1 cellular context compared by ENCODE assay signal in the genomic region with DNA sequence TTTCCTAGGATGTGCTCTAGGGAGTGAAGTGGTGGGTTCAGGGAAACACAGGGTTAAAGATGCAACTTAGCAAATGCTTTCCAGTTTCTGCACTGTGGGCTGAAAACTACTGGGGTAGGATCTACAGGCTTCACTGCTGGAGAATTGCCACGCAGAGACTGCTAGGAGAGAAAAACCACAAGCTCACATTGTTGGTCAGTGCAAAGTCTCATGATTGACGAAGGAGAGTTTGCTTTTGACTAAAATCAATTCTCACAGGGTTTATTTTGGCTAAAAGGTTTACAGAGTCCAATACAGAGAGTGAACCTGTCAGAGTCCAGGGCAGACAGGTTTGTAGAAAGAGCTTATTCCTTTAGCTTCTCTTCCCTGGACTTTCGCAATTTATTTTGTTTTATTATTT.
A peak's percentile ranks its signal among the peaks of the same experiment; 100 is the strongest.
TF ChIP-seq lines count a peak whose summit lies in the region.

No MANE protein-coding gene starts in this region.

TF ChIP-seq in HepG2, 621 proteins besides CTCF, POLR2A, EP300 and RAD21 (continued from another document):
- TF ChIP-seq ZNF616 (CRISPR knock-in tag; IDR thresholded peaks at IDR 0.05; ENCODE audit: low read depth) = no peak
- TF ChIP-seq PHB2 (IDR thresholded peaks at IDR 0.05; ENCODE audit: partially characterized antibody) = no peak
- TF ChIP-seq ZNF724P (CRISPR knock-in tag; IDR thresholded peaks at IDR 0.05; ENCODE audit: borderline replicate concordance) = no peak
- no peak for TF ChIP-seq CREB1 (IDR thresholded peaks at IDR 0.05)
- peak; percentile 68 for TF ChIP-seq CREB1 (CRISPR knock-in tag; IDR thresholded peaks at IDR 0.05)
- no peak for TF ChIP-seq ZNF138 (CRISPR knock-in tag; IDR thresholded peaks at IDR 0.05; ENCODE audit: low read depth)
- peak; percentile 53 for TF ChIP-seq PHF21A (CRISPR knock-in tag; IDR thresholded peaks at IDR 0.05)
- TF ChIP-seq KDM3A (CRISPR knock-in tag; IDR thresholded peaks at IDR 0.05; ENCODE audit: low read depth) = no peak
- TF ChIP-seq ZNF629 (CRISPR knock-in tag; conservative IDR thresholded peaks at IDR 0.05) = no peak
- no peak for TF ChIP-seq ZNF569 (CRISPR knock-in tag; IDR thresholded peaks at IDR 0.05; ENCODE audit: borderline replicate concordance)
- TF ChIP-seq U2AF2 (IDR thresholded peaks at IDR 0.05; ENCODE audit: low read depth, low read length) = no peak
- no peak for TF ChIP-seq ZNF713 (CRISPR knock-in tag; IDR thresholded peaks at IDR 0.05)
- TF ChIP-seq TCF12 (IDR thresholded peaks at IDR 0.05) = no peak
- TF ChIP-seq TCF12 (CRISPR knock-in tag; IDR thresholded peaks at IDR 0.05) = no peak
- TF ChIP-seq, protein P1, sequence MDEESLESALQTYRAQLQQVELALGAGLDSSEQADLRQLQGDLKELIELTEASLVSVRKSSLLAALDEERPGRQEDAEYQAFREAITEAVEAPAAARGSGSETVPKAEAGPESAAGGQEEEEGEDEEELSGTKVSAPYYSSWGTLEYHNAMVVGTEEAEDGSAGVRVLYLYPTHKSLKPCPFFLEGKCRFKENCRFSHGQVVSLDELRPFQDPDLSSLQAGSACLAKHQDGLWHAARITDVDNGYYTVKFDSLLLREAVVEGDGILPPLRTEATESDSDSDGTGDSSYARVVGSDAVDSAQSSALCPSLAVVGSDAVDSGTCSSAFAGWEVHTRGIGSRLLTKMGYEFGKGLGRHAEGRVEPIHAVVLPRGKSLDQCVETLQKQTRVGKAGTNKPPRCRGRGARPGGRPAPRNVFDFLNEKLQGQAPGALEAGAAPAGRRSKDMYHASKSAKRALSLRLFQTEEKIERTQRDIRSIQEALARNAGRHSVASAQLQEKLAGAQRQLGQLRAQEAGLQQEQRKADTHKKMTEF (CRISPR knock-in tag; IDR thresholded peaks at IDR 0.05) = 0 out of 2 replicates have a peak, but pooled peaks have one; percentile 48
- no peak for TF ChIP-seq SP2 (CRISPR knock-in tag; IDR thresholded peaks at IDR 0.05)
- TF ChIP-seq ZNF878 (CRISPR knock-in tag; IDR thresholded peaks at IDR 0.05) = no peak
- peak; percentile 24; the same call in 1 of the 2 replicates for TF ChIP-seq MIER2 (CRISPR knock-in tag; IDR thresholded peaks at IDR 0.05)
- TF ChIP-seq ZNF124 (CRISPR knock-in tag; IDR thresholded peaks at IDR 0.05) = peak; percentile 94; the same call in 1 of the 2 replicates
- no peak for TF ChIP-seq ATM (IDR thresholded peaks at IDR 0.05; ENCODE audit: borderline replicate concordance)
- 0 out of 2 replicates have a peak, but pooled peaks have one; percentile 31 for TF ChIP-seq ZNF414 (CRISPR knock-in tag; IDR thresholded peaks at IDR 0.05)
- no peak for TF ChIP-seq ATF6 (CRISPR knock-in tag; conservative IDR thresholded peaks at IDR 0.05)
- peak; percentile 48; the same call in 1 of the 2 replicates for TF ChIP-seq MAFF (IDR thresholded peaks at IDR 0.05; ENCODE audit: low read depth, low read length)
- TF ChIP-seq HMG20A (CRISPR knock-in tag; IDR thresholded peaks at IDR 0.05; ENCODE audit: borderline replicate concordance) = peak; percentile 52; the same call in 1 of the 2 replicates
- no peak for TF ChIP-seq FOSL2 (CRISPR knock-in tag; IDR thresholded peaks at IDR 0.05)
- no peak for TF ChIP-seq ZNF7 (CRISPR knock-in tag; IDR thresholded peaks at IDR 0.05)
- TF ChIP-seq PAXIP1 (CRISPR knock-in tag; conservative IDR thresholded peaks at IDR 0.05) = peak; percentile 97
- TF ChIP-seq ZNF567 (CRISPR knock-in tag; IDR thresholded peaks at IDR 0.05; ENCODE audit: borderline replicate concordance) = no peak
- no peak for TF ChIP-seq ELF1 (CRISPR knock-in tag; IDR thresholded peaks at IDR 0.05)
- TF ChIP-seq ZSCAN9 (CRISPR knock-in tag; IDR thresholded peaks at IDR 0.05; ENCODE audit: borderline replicate concordance) = peak; percentile 43; the same call in 1 of the 2 replicates
- no peak for TF ChIP-seq ZNF484 (CRISPR knock-in tag; IDR thresholded peaks at IDR 0.05; ENCODE audit: borderline replicate concordance, low read depth)
- TF ChIP-seq, protein P2, sequence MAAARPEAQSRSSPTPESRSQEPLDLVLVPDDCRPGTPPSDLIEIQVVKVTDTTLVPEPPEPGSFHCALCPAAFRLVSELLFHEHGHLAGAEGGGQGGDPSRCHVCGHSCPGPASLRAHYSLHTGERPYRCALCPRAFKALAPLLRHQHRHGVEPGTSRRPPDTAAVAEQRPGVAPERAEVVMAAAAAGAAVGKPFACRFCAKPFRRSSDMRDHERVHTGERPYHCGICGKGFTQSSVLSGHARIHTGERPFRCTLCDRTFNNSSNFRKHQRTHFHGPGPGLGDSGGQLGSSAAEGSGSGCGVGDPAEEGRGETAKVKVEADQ (CRISPR knock-in tag; IDR thresholded peaks at IDR 0.05; ENCODE audit: borderline replicate concordance) = no peak
- TF ChIP-seq BORCS8-MEF2B (CRISPR knock-in tag; IDR thresholded peaks at IDR 0.05) = no peak
- TF ChIP-seq BCL3 (CRISPR knock-in tag; IDR thresholded peaks at IDR 0.05) = no peak
- TF ChIP-seq ZNF563 (CRISPR knock-in tag; IDR thresholded peaks at IDR 0.05) = no peak
- TF ChIP-seq, protein P3, sequence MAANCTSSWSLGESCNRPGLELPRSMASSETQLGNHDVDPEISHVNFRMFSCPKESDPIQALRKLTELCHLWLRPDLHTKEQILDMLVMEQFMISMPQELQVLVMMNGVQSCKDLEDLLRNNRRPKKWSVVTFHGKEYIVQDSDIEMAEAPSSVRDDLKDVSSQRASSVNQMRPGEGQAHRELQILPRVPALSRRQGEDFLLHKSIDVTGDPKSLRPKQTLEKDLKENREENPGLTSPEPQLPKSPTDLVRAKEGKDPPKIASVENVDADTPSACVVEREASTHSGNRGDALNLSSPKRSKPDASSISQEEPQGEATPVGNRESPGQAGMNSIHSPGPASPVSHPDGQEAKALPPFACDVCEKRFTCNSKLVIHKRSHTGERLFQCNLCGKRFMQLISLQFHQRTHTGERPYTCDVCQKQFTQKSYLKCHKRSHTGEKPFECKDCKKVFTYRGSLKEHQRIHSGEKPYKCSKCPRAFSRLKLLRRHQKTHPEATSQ (CRISPR knock-in tag; IDR thresholded peaks at IDR 0.05; ENCODE audit: borderline replicate concordance) = no peak
- no peak for TF ChIP-seq ZNF709 (CRISPR knock-in tag; IDR thresholded peaks at IDR 0.05)
- TF ChIP-seq LRRFIP1 (CRISPR knock-in tag; conservative IDR thresholded peaks at IDR 0.05) = no peak
- TF ChIP-seq KMT2B (CRISPR knock-in tag; IDR thresholded peaks at IDR 0.05) = no peak; the same call in 1 of the 2 replicates
- no peak for TF ChIP-seq ARHGAP35 (CRISPR knock-in tag; IDR thresholded peaks at IDR 0.05; ENCODE audit: borderline replicate concordance)
TF ChIP-seq in HepG2: peak in this region for 82.
